30 cellular contexts compared by ENCODE assay signal in genomic region chr6:69593706-69594105, GRCh38.
"Had no signal": no experiment of that assay in that cellular context is flagged by ENCODE, and none has a peak within 500 bp of the region (broad histone marks: within the 10 kb centered on the region; RNA-seq: fewer than 3 reads in every experiment).

No MANE protein-coding gene starts in this region.

- ATAC-seq: activated T-helper 17 cell treated with anti-CD3 and anti-CD28 coated beads, Interleukin-2, amount 50 U/mL, for 72 hours; left lung; lower lobe of right lung; natural killer cell treated with Interleukin-12 subunit alpha and Interleukin-12 subunit beta and Interleukin-15 and Interleukin-18, amount 100 ng/mL, for 72 hours; sciatic nerve; stimulated activated memory B cell treated with anti-CD40 and anti-IgM and Interleukin-4, amounts not matched to agents 10 μg/mL and 1 μg/mL and 100 μg/mL, for 72 hours had no signal

- H3K27ac ChIP-seq: breast epithelium, epithelial cell of prostate, esophagus squamous epithelium, left lung, lower lobe of right lung, stomach, thyroid gland, upper lobe of left lung had no signal

- H3K9me3 ChIP-seq: breast epithelium, esophagus squamous epithelium, left lung, lower lobe of right lung, stomach, thyroid gland, upper lobe of left lung had no signal

- H3K27me3 ChIP-seq: breast epithelium, esophagus squamous epithelium, left lung, stomach, thyroid gland, upper lobe of left lung had no signal

- H3K36me3 ChIP-seq: breast epithelium, esophagus squamous epithelium, left lung, lower lobe of right lung, stomach, thyroid gland, upper lobe of left lung had no signal

- H3K4me3 ChIP-seq: breast epithelium, esophagus squamous epithelium, left lung, lower lobe of right lung, stomach, thyroid gland, upper lobe of left lung had no signal

- DNase-seq: activated CD4-positive, alpha-beta memory T cell treated with anti-CD3 and anti-CD28 coated beads for 36 hours; activated CD4-positive, alpha-beta T cell treated with anti-CD3 and anti-CD28 coated beads for 48 hours; activated CD8-positive, alpha-beta memory T cell treated with anti-CD3 and anti-CD28 coated beads, Interleukin-2, amount 50 U/mL, for 48 hours; activated gamma-delta T cell treated with Interleukin-2 at 50 U/mL for 16 hours; activated naive CD4-positive, alpha-beta T cell treated with anti-CD3 and anti-CD28 coated beads, Interleukin-2, amount 50 U/mL, for 16 hours; activated T-cell treated with anti-CD3 and anti-CD28 coated beads, Interleukin-2, amount 50 U/mL, for 24 hours; amygdala; central memory CD4-positive, alpha-beta T cell; dermis blood vessel endothelial cell; effector CD4-positive, alpha-beta T cell; esophagus squamous epithelium; foreskin melanocyte; glutamatergic neuron; left lung; lower lobe of right lung; mesenchymal stem cell; small intestine; stimulated activated CD4-positive, alpha-beta T cell treated with anti-CD3 and anti-CD28 coated beads, Interleukin-1b, Interleukin-23, amount 100 ng/mL, for 48 hours; stimulated activated CD4-positive, alpha-beta T cell treated with anti-CD3 and anti-CD28 coated beads, Interleukin-4, amount 100 ng/mL, for 4 hours; stimulated activated CD8-positive, alpha-beta memory T cell treated with anti-CD3 and anti-CD28 coated beads, Interleukin-4, amount 100 ng/mL, for 48 hours; stomach; T-helper 1 cell; thyroid gland; upper lobe of left lung had no signal

- H3K4me1 ChIP-seq: breast epithelium, esophagus squamous epithelium, left lung, lower lobe of right lung, stomach, thyroid gland, upper lobe of left lung had no signal
